Comparison of ENCODE assay signal across 16 cellular contexts in genomic region chr6:157751547-157752200, GRCh38.
A peak's percentile ranks its signal among the peaks of the same experiment; 100 is the strongest.
DNase-seq lines count a peak whose midpoint lies in the region; ATAC-seq and TF ChIP-seq lines count a peak whose summit lies in the region.
"Had no signal": no experiment of that assay in that cellular context is flagged by ENCODE, and none has a peak within 500 bp of the region (broad histone marks: within the 10 kb centered on the region; RNA-seq: fewer than 3 reads in every experiment).

No MANE protein-coding gene starts in this region.

- no peak overlapping the region for H3K9ac ChIP-seq in endodermal cell (ENCODE audit: extremely low read depth, low read length, poor library complexity, severe bottlenecking)
- H3K9ac ChIP-seq: KMS-11 had no signal

- H3K27ac ChIP-seq in endodermal cell (ENCODE audit: low read depth, low read length) (no peak overlapping the region), thyroid gland (no peak overlapping the region)
- H3K27ac ChIP-seq: KMS-11, RWPE1 had no signal

- H3K4me1 ChIP-seq in endodermal cell (ENCODE audit: control insufficient read depth, insufficient read depth, low read length) (no peaks in the 10 kb centered on the region), thyroid gland (peaks cover 13 to 17% of the 10 kb centered on the region in 2 donors)

- H3K4me3 ChIP-seq in endodermal cell (ENCODE audit: low read length) (no peak overlapping the region), thyroid gland (replicated peaks in 1 of 3) (no peak overlapping the region)
- H3K4me3 ChIP-seq: MG63 had no signal

- H3K27me3 ChIP-seq in endodermal cell (ENCODE audit: control insufficient read depth, insufficient read depth, low read length, poor library complexity, severe bottlenecking): no peaks in the 10 kb centered on the region
- H3K27me3 ChIP-seq in thyroid gland: no peaks in the 10 kb centered on the region
- H3K27me3 ChIP-seq: MG63 had no signal

- H3K4me1 Mint-ChIP-seq in activated T-cell treated with anti-CD3 and anti-CD28 coated beads, Interleukin-2, amount 50 U/mL, for 4 hours (ENCODE audit: low read depth): peaks cover 82% of the 10 kb centered on the region
- H3K4me1 Mint-ChIP-seq in activated T-cell treated with anti-CD3 and anti-CD28 coated beads, Interleukin-2, amount 50 U/mL, for 72 hours (ENCODE audit: low read depth): peaks cover 85% of the 10 kb centered on the region
- H3K4me1 Mint-ChIP-seq in activated B cell treated with CpG ODN at 0.5 μM for 24 hours (peaks cover 44% of the 10 kb centered on the region), endodermal cell (peaks cover 17% of the 10 kb centered on the region)
- H3K4me1 Mint-ChIP-seq in stimulated activated naive CD8-positive, alpha-beta T cell treated with anti-CD3 and anti-CD28 coated beads, Interleukin-15, amount 100 ng/mL, for 72 hours: peaks cover 87% of the 10 kb centered on the region

- 95 to 97% methylated on average over 3 to 10 of the region's 10 CpGs for WGBS in endodermal cell (ENCODE audit: insufficient coverage in 1 of 2, insufficient read length in 1 of 2), 2 experiments
- WGBS in thyroid gland, 2 donors: 89 to 93% methylated on average over 10 of the region's 10 CpGs

- H3K36me3 ChIP-seq in endodermal cell (ENCODE audit: control insufficient read depth, insufficient read depth, low read length) (no peaks in the 10 kb centered on the region), thyroid gland (no peaks in the 10 kb centered on the region)
- H3K36me3 ChIP-seq: MG63 had no signal

- intact Hi-C loops in activated B cell treated with CpG ODN at 0.5 μM for 24 hours (cut with micrococcal nuclease) (no loop called here), thyroid gland (cut with DNase I) (loop anchor here (10.0 kb wide), 1 partner anchor 97 kb away; no protein-coding TSS in a partner anchor)

- TF ChIP-seq POLR2A in thyroid gland (IDR thresholded peaks at IDR 0.05): no peak

- no peak for TF ChIP-seq CTCF in activated B cell treated with CpG ODN at 0.5 μM for 24 hours (IDR thresholded peaks at IDR 0.05)
- no peak for TF ChIP-seq CTCF in endodermal cell (conservative IDR thresholded peaks at IDR 0.05)
- no peak for TF ChIP-seq CTCF in thyroid gland (IDR thresholded peaks at IDR 0.05)

- in situ Hi-C loops in G401 (cut with HindIII; ENCODE audit: low sequenced_read_pairs): no loop called here

- ATAC-seq in activated T-cell treated with anti-CD3 and anti-CD28 coated beads, Interleukin-2, amount 50 U/mL, for 4 hours: peak; percentile 21 to 25
- ATAC-seq in activated T-cell treated with anti-CD3 and anti-CD28 coated beads, Interleukin-2, amount 50 U/mL, for 72 hours (replicated peaks in 1 of 2): no peak
- peak; percentile 82 for ATAC-seq in activated B cell treated with CpG ODN at 0.5 μM for 24 hours (ENCODE audit: low read depth)
- ATAC-seq in stimulated activated naive CD8-positive, alpha-beta T cell treated with anti-CD3 and anti-CD28 coated beads, Interleukin-15, amount 100 ng/mL, for 72 hours: no peak

- no peak overlapping the region for H3K27ac Mint-ChIP-seq in activated T-cell treated with anti-CD3 and anti-CD28 coated beads, Interleukin-2, amount 50 U/mL, for 72 hours
- H3K27ac Mint-ChIP-seq in activated B cell treated with CpG ODN at 0.5 μM for 24 hours (no peak overlapping the region), endodermal cell (peak overlapping the region; percentile 67)
- peak overlapping the region; percentile 31 to 54 for H3K27ac Mint-ChIP-seq in stimulated activated naive CD8-positive, alpha-beta T cell treated with anti-CD3 and anti-CD28 coated beads, Interleukin-15, amount 100 ng/mL, for 72 hours

- H3K36me3 Mint-ChIP-seq in activated T-cell treated with anti-CD3 and anti-CD28 coated beads, Interleukin-2, amount 50 U/mL, for 4 hours (ENCODE audit: insufficient read depth): no peaks in the 10 kb centered on the region
- peaks cover 6 to 15% of the 10 kb centered on the region in 2 donors for H3K36me3 Mint-ChIP-seq in activated T-cell treated with anti-CD3 and anti-CD28 coated beads, Interleukin-2, amount 50 U/mL, for 72 hours (ENCODE audit: insufficient read depth in 2 of 2)
- H3K36me3 Mint-ChIP-seq in activated B cell treated with CpG ODN at 0.5 μM for 24 hours (ENCODE audit: low read depth): no peaks in the 10 kb centered on the region
- H3K36me3 Mint-ChIP-seq in endodermal cell (ENCODE audit: low read depth): no peaks in the 10 kb centered on the region

- CTCF ChIA-PET in activated B cell treated with CpG ODN at 0.5 μM for 24 hours (lab: Charles Lee): no interaction called here

- H3K4me3 Mint-ChIP-seq in activated T-cell treated with anti-CD3 and anti-CD28 coated beads, Interleukin-2, amount 50 U/mL, for 4 hours: no peak overlapping the region
- H3K4me3 Mint-ChIP-seq in activated T-cell treated with anti-CD3 and anti-CD28 coated beads, Interleukin-2, amount 50 U/mL, for 72 hours: peak overlapping the region in 1 of 2 donors; percentile 41
- H3K4me3 Mint-ChIP-seq in activated B cell treated with CpG ODN at 0.5 μM for 24 hours: no peak overlapping the region
- H3K4me3 Mint-ChIP-seq in endodermal cell: no peak overlapping the region
- peak overlapping the region; percentile 27 to 46 for H3K4me3 Mint-ChIP-seq in stimulated activated naive CD8-positive, alpha-beta T cell treated with anti-CD3 and anti-CD28 coated beads, Interleukin-15, amount 100 ng/mL, for 72 hours

- peaks cover 36% of the 10 kb centered on the region for H3K9me3 ChIP-seq in endodermal cell (ENCODE audit: control insufficient read depth, low read length)
- H3K9me3 ChIP-seq in thyroid gland: peaks cover 3% of the 10 kb centered on the region
- H3K9me3 ChIP-seq: MG63 had no signal

- POLR2A ChIA-PET in activated B cell treated with CpG ODN at 0.5 μM for 24 hours (lab: Charles Lee): no interaction called here

- H3K27me3 Mint-ChIP-seq in activated T-cell treated with anti-CD3 and anti-CD28 coated beads, Interleukin-2, amount 50 U/mL, for 4 hours (ENCODE audit: low read depth): no peaks in the 10 kb centered on the region
- H3K27me3 Mint-ChIP-seq in activated T-cell treated with anti-CD3 and anti-CD28 coated beads, Interleukin-2, amount 50 U/mL, for 72 hours (ENCODE audit: low read depth): no peaks in the 10 kb centered on the region
- H3K27me3 Mint-ChIP-seq in activated B cell treated with CpG ODN at 0.5 μM for 24 hours (peaks cover 11% of the 10 kb centered on the region), endodermal cell (ENCODE audit: insufficient read depth) (peaks cover 9% of the 10 kb centered on the region)
- no peaks in the 10 kb centered on the region for H3K27me3 Mint-ChIP-seq in stimulated activated naive CD8-positive, alpha-beta T cell treated with anti-CD3 and anti-CD28 coated beads, Interleukin-15, amount 100 ng/mL, for 72 hours

- DNase-seq in activated T-cell treated with anti-CD3 and anti-CD28 coated beads, Interleukin-2, amount 50 U/mL, for 4 hours: no peak
- no peak for DNase-seq in activated T-cell treated with anti-CD3 and anti-CD28 coated beads, Interleukin-2, amount 50 U/mL, for 72 hours
- DNase-seq in activated B cell treated with CpG ODN at 0.5 μM for 24 hours (no peak), endodermal cell (peak; percentile 6), DMS114 treated with DMSO at 0.1 percent for 48 hours (lab: John Stamatoyannopoulos, UW; ENCODE audit: unreplicated experiment) (no peak), G401 (ENCODE audit: low spot score) (no peak), thyroid gland (no peak)
- no peak for DNase-seq in stimulated activated naive CD8-positive, alpha-beta T cell treated with anti-CD3 and anti-CD28 coated beads, Interleukin-15, amount 100 ng/mL, for 72 hours
- DNase-seq: H7; MG63; NCI-H1105; NCI-H187; NCI-H69; NK-92 treated with Interleukin-12 subunit alpha and Interleukin-12 subunit beta, amount 100 ng/mL, for 24 hours had no signal

- H3K9me3 Mint-ChIP-seq in activated T-cell treated with anti-CD3 and anti-CD28 coated beads, Interleukin-2, amount 50 U/mL, for 4 hours: peaks cover 5% of the 10 kb centered on the region
- H3K9me3 Mint-ChIP-seq in activated T-cell treated with anti-CD3 and anti-CD28 coated beads, Interleukin-2, amount 50 U/mL, for 72 hours: peaks cover 4% of the 10 kb centered on the region in 2 donors
- H3K9me3 Mint-ChIP-seq in activated B cell treated with CpG ODN at 0.5 μM for 24 hours (no peaks in the 10 kb centered on the region), endodermal cell (peaks cover 51% of the 10 kb centered on the region)
- peaks cover 24 to 40% of the 10 kb centered on the region in 2 donors for H3K9me3 Mint-ChIP-seq in stimulated activated naive CD8-positive, alpha-beta T cell treated with anti-CD3 and anti-CD28 coated beads, Interleukin-15, amount 100 ng/mL, for 72 hours

Comparison
In these comparisons a context has a peak if more than half of its experiments do, and no peak if none do; other contexts are left out.
1. ATAC-seq: peak in activated T-cell treated with anti-CD3 and anti-CD28 coated beads, Interleukin-2, amount 50 U/mL, for 4 hours (2 of 2) and activated B cell treated with CpG ODN at 0.5 μM for 24 hours (single experiment); none in activated T-cell treated with anti-CD3 and anti-CD28 coated beads, Interleukin-2, amount 50 U/mL, for 72 hours (0 of 2) and stimulated activated naive CD8-positive, alpha-beta T cell treated with anti-CD3 and anti-CD28 coated beads, Interleukin-15, amount 100 ng/mL, for 72 hours (single experiment).
2. H3K4me3 Mint-ChIP-seq: peak in stimulated activated naive CD8-positive, alpha-beta T cell treated with anti-CD3 and anti-CD28 coated beads, Interleukin-15, amount 100 ng/mL, for 72 hours (2 of 2); none in activated T-cell treated with anti-CD3 and anti-CD28 coated beads, Interleukin-2, amount 50 U/mL, for 4 hours (single experiment), activated B cell treated with CpG ODN at 0.5 μM for 24 hours (single experiment) and endodermal cell (single experiment).
3. H3K27ac Mint-ChIP-seq: peak in endodermal cell (single experiment) and stimulated activated naive CD8-positive, alpha-beta T cell treated with anti-CD3 and anti-CD28 coated beads, Interleukin-15, amount 100 ng/mL, for 72 hours (2 of 2); none in activated T-cell treated with anti-CD3 and anti-CD28 coated beads, Interleukin-2, amount 50 U/mL, for 72 hours (single experiment) and activated B cell treated with CpG ODN at 0.5 μM for 24 hours (single experiment).